Comparison of ENCODE assay signal across 19 cellular contexts in the genomic region with DNA sequence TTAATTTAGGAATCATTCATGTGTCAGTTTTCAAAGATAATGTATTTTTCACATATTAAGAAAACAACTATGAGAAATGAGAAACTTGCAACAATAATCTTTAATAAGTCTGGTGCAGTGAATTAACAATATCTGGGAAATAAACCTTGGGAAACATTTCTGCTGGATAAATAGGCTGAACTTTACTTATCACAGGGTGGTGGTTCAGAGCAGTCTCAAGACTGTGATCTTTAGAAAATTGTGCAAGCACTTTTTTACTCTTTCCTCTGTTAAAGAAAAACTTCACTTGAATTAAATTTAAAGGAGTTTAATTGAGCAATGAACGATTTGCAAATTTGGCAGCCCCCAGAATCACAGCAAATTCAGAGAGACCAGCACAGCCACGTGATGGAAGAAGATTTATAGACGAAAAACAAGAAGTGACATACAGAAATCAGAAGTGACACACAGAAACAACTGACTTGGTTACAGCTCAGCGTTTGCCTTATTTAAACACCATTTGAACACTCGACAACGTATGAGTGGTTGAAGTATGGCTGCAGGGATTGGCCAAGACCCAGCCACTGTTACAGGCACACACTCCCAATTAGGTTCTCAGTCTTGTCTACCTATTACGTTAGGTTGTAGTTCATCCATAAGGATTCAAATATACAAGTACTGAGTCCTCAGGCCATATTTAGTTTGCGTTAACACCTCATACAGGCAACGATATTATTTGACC.
"Had no signal": no experiment of that assay in that cellular context is flagged by ENCODE, and none has a peak within 500 bp of the region (broad histone marks: within the 10 kb centered on the region; RNA-seq: fewer than 3 reads in every experiment).

No MANE protein-coding gene starts in this region.

- FAIRE-seq: astrocyte, islet of Langerhans had no signal

- ATAC-seq: activated CD4-positive, CD25-positive, alpha-beta regulatory T cell treated with anti-CD3 and anti-CD28 coated beads, Interleukin-2, amount 50 U/mL, for 24 hours; activated T-cell treated with anti-CD3 and anti-CD28 coated beads, Interleukin-2, amount 50 U/mL, for 4 hours; left colon; psoas muscle; right cardiac atrium had no signal

- H3K4me3 ChIP-seq: breast epithelium, coronary artery, ovary, psoas muscle had no signal

- H3K36me3 ChIP-seq: breast epithelium, ovary had no signal

- DNase-seq: activated CD4-positive, alpha-beta T cell treated with anti-CD3 and anti-CD28 coated beads, Interleukin-2, amount 10 ng/mL, durations not matched to agents 7 days and 5 days; activated CD8-positive, alpha-beta memory T cell treated with anti-CD3 and anti-CD28 coated beads, Interleukin-2, amount 50 U/mL, for 4 hours; activated effector memory CD4-positive, alpha-beta T cell treated with Interleukin-2 at 50 U/mL for 16 hours; activated T-cell treated with anti-CD3 and anti-CD28 coated beads, Interleukin-2, amount 50 U/mL, for 4 hours; hippocampal formation; left colon; mammary epithelial cell; naive B cell; ovary; psoas muscle; right cardiac atrium; T-helper 1 cell; T-helper 9 cell had no signal

- H3K27me3 ChIP-seq: breast epithelium, foreskin keratinocyte, ovary had no signal

- H3K4me1 ChIP-seq: breast epithelium, foreskin keratinocyte, psoas muscle had no signal

- H3K9me3 ChIP-seq: breast epithelium, ovary, psoas muscle had no signal

- H3K27ac ChIP-seq: breast epithelium, coronary artery, foreskin keratinocyte, ovary, psoas muscle had no signal
